Comparison of ENCODE assay signal across 1 cellular context in the genomic region with DNA sequence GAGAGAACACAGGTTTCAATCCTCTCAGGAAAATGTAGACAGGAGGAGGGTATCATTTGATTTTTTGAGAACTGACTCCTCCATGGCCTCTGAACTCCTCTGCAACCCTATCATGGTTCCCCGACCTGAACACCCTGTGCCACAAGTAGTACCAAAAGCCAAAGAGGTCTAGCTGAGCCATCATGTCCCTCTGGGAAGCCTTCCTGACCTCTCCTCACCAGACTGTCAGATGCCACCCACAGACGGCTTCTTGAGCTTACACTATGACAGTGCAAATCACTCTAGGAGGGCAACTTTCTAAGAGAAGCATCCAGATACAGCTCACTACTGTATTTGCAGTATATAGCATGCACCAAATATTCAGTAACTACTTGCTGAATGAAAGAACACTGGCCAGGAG.
TF ChIP-seq lines count a peak whose summit lies in the region.

No MANE protein-coding gene starts in this region.

TF ChIP-seq in A549, 52 proteins besides CTCF, POLR2A, EP300 and RAD21:
- TF ChIP-seq EHMT2 (IDR thresholded peaks at IDR 0.05; ENCODE audit: low read depth) (no peak), ZC3H11A (IDR thresholded peaks at IDR 0.05) (no peak), TFCP2L1 (CRISPR knock-in tag; IDR thresholded peaks at IDR 0.05) (no peak), BHLHE40 (IDR thresholded peaks at IDR 0.05; ENCODE audit: low read depth, low read length) (no peak), HDAC2 (IDR thresholded peaks at IDR 0.05) (no peak), HEYL (CRISPR knock-in tag; IDR thresholded peaks at IDR 0.05) (no peak), SREBF2 (IDR thresholded peaks at IDR 0.05) (no peak), RFX5 (IDR thresholded peaks at IDR 0.05) (no peak), RARB (CRISPR knock-in tag; IDR thresholded peaks at IDR 0.05) (no peak)
- TF ChIP-seq, protein P1, sequence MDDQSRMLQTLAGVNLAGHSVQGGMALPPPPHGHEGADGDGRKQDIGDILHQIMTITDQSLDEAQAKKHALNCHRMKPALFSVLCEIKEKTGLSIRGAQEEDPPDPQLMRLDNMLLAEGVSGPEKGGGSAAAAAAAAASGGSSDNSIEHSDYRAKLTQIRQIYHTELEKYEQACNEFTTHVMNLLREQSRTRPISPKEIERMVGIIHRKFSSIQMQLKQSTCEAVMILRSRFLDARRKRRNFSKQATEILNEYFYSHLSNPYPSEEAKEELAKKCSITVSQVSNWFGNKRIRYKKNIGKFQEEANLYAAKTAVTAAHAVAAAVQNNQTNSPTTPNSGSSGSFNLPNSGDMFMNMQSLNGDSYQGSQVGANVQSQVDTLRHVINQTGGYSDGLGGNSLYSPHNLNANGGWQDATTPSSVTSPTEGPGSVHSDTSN (IDR thresholded peaks at IDR 0.05), result no peak
- TF ChIP-seq, protein P2, sequence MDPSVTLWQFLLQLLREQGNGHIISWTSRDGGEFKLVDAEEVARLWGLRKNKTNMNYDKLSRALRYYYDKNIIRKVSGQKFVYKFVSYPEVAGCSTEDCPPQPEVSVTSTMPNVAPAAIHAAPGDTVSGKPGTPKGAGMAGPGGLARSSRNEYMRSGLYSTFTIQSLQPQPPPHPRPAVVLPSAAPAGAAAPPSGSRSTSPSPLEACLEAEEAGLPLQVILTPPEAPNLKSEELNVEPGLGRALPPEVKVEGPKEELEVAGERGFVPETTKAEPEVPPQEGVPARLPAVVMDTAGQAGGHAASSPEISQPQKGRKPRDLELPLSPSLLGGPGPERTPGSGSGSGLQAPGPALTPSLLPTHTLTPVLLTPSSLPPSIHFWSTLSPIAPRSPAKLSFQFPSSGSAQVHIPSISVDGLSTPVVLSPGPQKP (IDR thresholded peaks at IDR 0.05; ENCODE audit: low read depth, low read length), result no peak
- TF ChIP-seq, protein P3, sequence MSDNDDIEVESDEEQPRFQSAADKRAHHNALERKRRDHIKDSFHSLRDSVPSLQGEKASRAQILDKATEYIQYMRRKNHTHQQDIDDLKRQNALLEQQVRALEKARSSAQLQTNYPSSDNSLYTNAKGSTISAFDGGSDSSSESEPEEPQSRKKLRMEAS (IDR thresholded peaks at IDR 0.05), result no peak
TF ChIP-seq in A549: peak in this region for 0.
